8 cellular contexts compared by ENCODE assay signal in the genomic region with DNA sequence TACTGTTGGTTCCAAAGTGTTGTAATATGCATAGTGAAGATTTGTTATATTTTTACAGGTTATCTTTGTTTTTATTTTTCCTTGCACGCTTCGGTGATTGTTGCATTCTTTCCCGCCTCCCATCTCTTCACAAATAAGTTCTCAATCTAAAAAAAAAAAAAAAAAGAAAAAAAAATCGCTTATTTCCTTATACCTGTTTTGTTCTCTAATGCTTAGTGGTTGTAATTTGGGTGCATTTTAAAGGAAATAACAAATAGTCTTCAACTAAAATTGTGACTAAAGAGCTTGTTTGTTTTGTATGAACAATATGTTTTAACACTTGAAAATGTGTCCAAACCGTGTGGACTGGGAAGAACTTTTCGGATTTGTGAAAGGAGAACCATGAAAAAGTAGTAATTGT. TPM values are rescaled to one million over a fixed set of nuclear protein-coding genes. Genes with fewer than 3 reads are reported as not detected.
A peak's percentile ranks its signal among the peaks of the same experiment; 100 is the strongest.
DNase-seq lines count a peak whose midpoint lies in the region; ATAC-seq and TF ChIP-seq lines count a peak whose summit lies in the region.

No MANE protein-coding gene starts in this region.

- intact Hi-C loops in sigmoid colon (cut with DNase I): no loop called here

- H3K4me1 ChIP-seq in sigmoid colon: peaks cover 0 to 63% (median 57%) of the 10 kb centered on the region in 4 donors

- peak overlapping the region; percentile 91 for H3K9ac ChIP-seq in SK-N-MC (ENCODE audit: insufficient read length)

- H3K36me3 ChIP-seq in H7 (replicated peaks; ENCODE audit: control insufficient read depth, insufficient read depth, low read length): no peaks in the 10 kb centered on the region
- peaks cover 27% of the 10 kb centered on the region for H3K36me3 ChIP-seq in SK-N-MC (ENCODE audit: insufficient read depth, low read length)
- H3K36me3 ChIP-seq in sigmoid colon: no peaks in the 10 kb centered on the region

- WGBS in sigmoid colon, 2 donors: 1 to 4% methylated on average over 6 of the region's 6 CpGs

- peak overlapping the region; percentile 99 for H3K4me3 ChIP-seq in H7 (ENCODE audit: insufficient read depth, low read depth, low read length)
- peak overlapping the region; percentile 89 for H3K4me3 ChIP-seq in SK-N-MC
- peak overlapping the region; percentile 93 for H3K4me3 ChIP-seq in fibroblast of pulmonary artery (replicated peaks; ENCODE audit: low read depth, low read length)
- peak overlapping the region; percentile 78 to 96 (median 89) for H3K4me3 ChIP-seq in sigmoid colon

- H3K27me3 ChIP-seq in H7 (ENCODE audit: control insufficient read depth, insufficient read depth, low read length) (no peaks in the 10 kb centered on the region), sigmoid colon (no peaks in the 10 kb centered on the region)

- no peak for TF ChIP-seq POLR2A in sigmoid colon (IDR thresholded peaks at IDR 0.05)

- H3K27ac ChIP-seq in SK-N-MC: 0 out of 2 replicates have a peak overlapping the region, but pooled peaks have one; percentile 99
- H3K27ac ChIP-seq in sigmoid colon: peak overlapping the region; percentile 90 to 99 (median 99)

- TF ChIP-seq EP300 in sigmoid colon (IDR thresholded peaks at IDR 0.05): no peak

- no peaks in the 10 kb centered on the region for H3K9me3 ChIP-seq in SK-N-MC (ENCODE audit: low read depth, low read length)
- no peaks in the 10 kb centered on the region for H3K9me3 ChIP-seq in sigmoid colon

- DNase-seq in H7 (no peak), SK-N-MC (ENCODE audit: low read depth, low spot score) (no peak), fibroblast of pulmonary artery (ENCODE audit: low read depth) (no peak), sigmoid colon (no peak), foreskin melanocyte (no peak)
- no peak for DNase-seq in activated effector memory CD4-positive, alpha-beta T cell treated with anti-CD3 and anti-CD28 coated beads, Interleukin-2, amount 50 U/mL, for 16 hours

- TF ChIP-seq CTCF in fibroblast of pulmonary artery (IDR thresholded peaks at IDR 0.05; ENCODE audit: low read length, missing control alignments) (no peak), sigmoid colon (IDR thresholded peaks at IDR 0.05) (no peak)

- ATAC-seq in HG03159 (IDR thresholded peaks at IDR 0.05; ENCODE audit: unreplicated experiment) (no peak), GM18867 (IDR thresholded peaks at IDR 0.05; ENCODE audit: unreplicated experiment) (no peak)

RNA-seq across cellular contexts. Expression of gene CAND1, which starts 1.5 kb away (rescaled TPM):
- total RNA-seq in H7 (2014; rRNA removed; shearing (Covaris generic)): 134 and 153 TPM in 2 replicates
- total RNA-seq in sigmoid colon: 10 to 100 TPM; 63.0 to 86.5 (median 77.2) TPM
- 10 to 100 TPM; 10.2 to 32.4 (median 14.3) TPM for polyA plus RNA-seq in sigmoid colon
